ENCODE assay signal across 8 cellular contexts in genomic region chr13:50914848-50915247, GRCh38. TPM values are rescaled to one million over a fixed set of nuclear protein-coding genes. Genes with fewer than 3 reads are reported as not detected.
DNase-seq lines count a peak whose midpoint lies in the region; ATAC-seq and TF ChIP-seq lines count a peak whose summit lies in the region.

No MANE protein-coding gene starts in this region.

- no TSS peak for BruUV-seq in Panc1 (replicated peaks; lab: Mats Ljungman, UMichigan)

- POLR2A ChIA-PET in Panc1 (lab: Charles Lee) = no interaction called here

- in situ Hi-C loops in Panc1 (cut with HindIII; ENCODE audit: low pct_unique_long_range_greater_than_20kb, low sequenced_read_pairs) = no loop called here

- TF ChIP-seq CTCF in AG10803 (conservative IDR thresholded peaks at IDR 0.05; ENCODE audit: low read length) (no peak), Panc1 (IDR thresholded peaks at IDR 0.05) (no peak), foreskin keratinocyte (conservative IDR thresholded peaks at IDR 0.05) (no peak)

- DNase-seq in AG10803 (ENCODE audit: low read depth) (peak; percentile 35), Panc1 (ENCODE audit: low read depth, low spot score) (no peak), foreskin keratinocyte (peak in 1 of 2 donors; percentile 22), DMS79 (lab: John Stamatoyannopoulos, UW) (no peak), C1 segment of cervical spinal cord (lab: John Stamatoyannopoulos, UW) (no peak), activated gamma-delta T cell treated with Interleukin-2 at 50 U/mL for 16 hours (no peak)

- H3K4me1 ChIP-seq in Panc1 (ENCODE audit: control insufficient read depth, insufficient read depth, low read length) = peaks cover 34% of the 10 kb centered on the region
- H3K4me1 ChIP-seq in foreskin keratinocyte = peaks cover 6% of the 10 kb centered on the region

- no peaks in the 10 kb centered on the region; the same call in 1 of the 2 replicates for H3K36me3 ChIP-seq in Panc1 (ENCODE audit: control insufficient read depth, insufficient read depth, low read length)

- peak; percentile 40 for ATAC-seq in GM18907 (IDR thresholded peaks at IDR 0.05; ENCODE audit: unreplicated experiment)
- no peak for ATAC-seq in Panc1
- peak; percentile 32 for ATAC-seq in foreskin keratinocyte
- ATAC-seq in HG03135 (IDR thresholded peaks at IDR 0.05; ENCODE audit: unreplicated experiment) = no peak

- CTCF ChIA-PET in Panc1 (lab: Charles Lee) = no interaction called here

- H3K27me3 ChIP-seq in Panc1 (ENCODE audit: control insufficient read depth, insufficient read depth, low read length) (no peaks in the 10 kb centered on the region), foreskin keratinocyte (no peaks in the 10 kb centered on the region)

- H3K9me3 ChIP-seq in Panc1 (ENCODE audit: control insufficient read depth, insufficient read depth, low read depth, low read length) = no peaks in the 10 kb centered on the region

- peak overlapping the region; percentile 44; the same call in 1 of the 2 replicates for H3K27ac ChIP-seq in Panc1 (ENCODE audit: low read length)
- H3K27ac ChIP-seq in foreskin keratinocyte = no peak overlapping the region

- intact Hi-C loops in Panc1 (cut with micrococcal nuclease; ENCODE audit: unreplicated experiment) = loop anchor here (5.0 to 10.0 kb wide), 2 partner anchors 160 to 388 kb away; no protein-coding TSS in a partner anchor

- H3K4me3 ChIP-seq in AG10803 (ENCODE audit: low read length) = no peak overlapping the region
- no peak overlapping the region for H3K4me3 ChIP-seq in Panc1 (ENCODE audit: low read depth in 2 of 2, low read length in 2 of 2)

RNA-seq across cellular contexts. Expression of gene RNASEH2B, which starts 5.3 kb away (rescaled TPM):
- 37.8 TPM for total RNA-seq in Panc1 (2021; ENCODE audit: unreplicated experiment)
- polyA plus RNA-seq in Panc1 (2012; ENCODE audit: insufficient read length) = 21.6 TPM
- total RNA-seq in foreskin keratinocyte = 37.2 and 41.8 TPM in 2 replicates
- 35.7 and 49.3 TPM in 2 replicates for polyA plus RNA-seq in foreskin keratinocyte

Comparison
In these comparisons a context has a peak if more than half of its experiments do, and no peak if none do; other contexts are left out.
1. ATAC-seq: peak in GM18907 (single experiment) and foreskin keratinocyte (single experiment); none in Panc1 (single experiment) and HG03135 (single experiment).